In the genomic region with DNA sequence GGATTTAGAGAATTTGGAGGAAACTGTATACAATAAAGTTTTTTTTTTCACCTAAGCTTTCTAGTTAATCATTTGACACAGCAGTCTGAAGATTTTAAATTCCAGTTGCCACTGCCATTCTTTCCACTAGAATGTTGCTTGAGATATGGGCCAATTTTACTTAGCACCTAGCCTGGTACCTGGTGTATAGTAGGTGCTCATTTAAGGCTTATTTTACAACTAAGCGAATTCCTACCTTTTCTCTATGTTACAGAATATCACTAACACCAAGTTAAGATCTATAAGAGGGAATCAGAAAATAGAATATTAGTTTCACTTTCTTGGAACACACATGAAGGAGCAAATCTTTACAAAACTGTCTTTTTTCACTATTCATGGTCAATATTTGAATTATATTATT, we compare ENCODE assay signal across 4 cellular contexts.
TF ChIP-seq lines count a peak whose summit lies in the region.

No MANE protein-coding gene starts in this region.

TF ChIP-seq in A549, 52 proteins besides CTCF, POLR2A, EP300 and RAD21:
- no peak for TF ChIP-seq BHLHE40 (IDR thresholded peaks at IDR 0.05; ENCODE audit: low read depth, low read length)
- TF ChIP-seq RNF2 (IDR thresholded peaks at IDR 0.05; ENCODE audit: borderline replicate concordance, low read depth), result no peak

TF ChIP-seq in HEK293, 187 proteins besides CTCF, POLR2A, EP300 and RAD21:
- peak; percentile 92 for TF ChIP-seq ZNF664 (tag by site-specific recombination; IDR thresholded peaks at IDR 0.05)
- no peak for TF ChIP-seq ZIC2 (tag by site-specific recombination; IDR thresholded peaks at IDR 0.05)

TF ChIP-seq in GM12878, 131 proteins besides CTCF, POLR2A, EP300 and RAD21:
- no peak for TF ChIP-seq MTA3 (IDR thresholded peaks at IDR 0.05; ENCODE audit: borderline replicate concordance, low read length)
- no peak for TF ChIP-seq FOXM1 (IDR thresholded peaks at IDR 0.05; ENCODE audit: low read depth, low read length)
- no peak for TF ChIP-seq RFX5 (IDR thresholded peaks at IDR 0.05; ENCODE audit: low read depth, low read length)
- TF ChIP-seq, protein P1, sequence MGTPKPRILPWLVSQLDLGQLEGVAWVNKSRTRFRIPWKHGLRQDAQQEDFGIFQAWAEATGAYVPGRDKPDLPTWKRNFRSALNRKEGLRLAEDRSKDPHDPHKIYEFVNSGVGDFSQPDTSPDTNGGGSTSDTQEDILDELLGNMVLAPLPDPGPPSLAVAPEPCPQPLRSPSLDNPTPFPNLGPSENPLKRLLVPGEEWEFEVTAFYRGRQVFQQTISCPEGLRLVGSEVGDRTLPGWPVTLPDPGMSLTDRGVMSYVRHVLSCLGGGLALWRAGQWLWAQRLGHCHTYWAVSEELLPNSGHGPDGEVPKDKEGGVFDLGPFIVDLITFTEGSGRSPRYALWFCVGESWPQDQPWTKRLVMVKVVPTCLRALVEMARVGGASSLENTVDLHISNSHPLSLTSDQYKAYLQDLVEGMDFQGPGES (IDR thresholded peaks at IDR 0.05), result no peak
- TF ChIP-seq, protein P2, sequence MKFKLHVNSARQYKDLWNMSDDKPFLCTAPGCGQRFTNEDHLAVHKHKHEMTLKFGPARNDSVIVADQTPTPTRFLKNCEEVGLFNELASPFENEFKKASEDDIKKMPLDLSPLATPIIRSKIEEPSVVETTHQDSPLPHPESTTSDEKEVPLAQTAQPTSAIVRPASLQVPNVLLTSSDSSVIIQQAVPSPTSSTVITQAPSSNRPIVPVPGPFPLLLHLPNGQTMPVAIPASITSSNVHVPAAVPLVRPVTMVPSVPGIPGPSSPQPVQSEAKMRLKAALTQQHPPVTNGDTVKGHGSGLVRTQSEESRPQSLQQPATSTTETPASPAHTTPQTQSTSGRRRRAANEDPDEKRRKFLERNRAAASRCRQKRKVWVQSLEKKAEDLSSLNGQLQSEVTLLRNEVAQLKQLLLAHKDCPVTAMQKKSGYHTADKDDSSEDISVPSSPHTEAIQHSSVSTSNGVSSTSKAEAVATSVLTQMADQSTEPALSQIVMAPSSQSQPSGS (IDR thresholded peaks at IDR 0.05; ENCODE audit: low read length), result no peak
- no peak for TF ChIP-seq HDAC6 (IDR thresholded peaks at IDR 0.05; ENCODE audit: unreplicated experiment)
- no peak for TF ChIP-seq SMARCA5 (IDR thresholded peaks at IDR 0.05)
- TF ChIP-seq MYB (IDR thresholded peaks at IDR 0.05; ENCODE audit: borderline replicate concordance, low read depth, low read length), result no peak
- TF ChIP-seq, protein P3, sequence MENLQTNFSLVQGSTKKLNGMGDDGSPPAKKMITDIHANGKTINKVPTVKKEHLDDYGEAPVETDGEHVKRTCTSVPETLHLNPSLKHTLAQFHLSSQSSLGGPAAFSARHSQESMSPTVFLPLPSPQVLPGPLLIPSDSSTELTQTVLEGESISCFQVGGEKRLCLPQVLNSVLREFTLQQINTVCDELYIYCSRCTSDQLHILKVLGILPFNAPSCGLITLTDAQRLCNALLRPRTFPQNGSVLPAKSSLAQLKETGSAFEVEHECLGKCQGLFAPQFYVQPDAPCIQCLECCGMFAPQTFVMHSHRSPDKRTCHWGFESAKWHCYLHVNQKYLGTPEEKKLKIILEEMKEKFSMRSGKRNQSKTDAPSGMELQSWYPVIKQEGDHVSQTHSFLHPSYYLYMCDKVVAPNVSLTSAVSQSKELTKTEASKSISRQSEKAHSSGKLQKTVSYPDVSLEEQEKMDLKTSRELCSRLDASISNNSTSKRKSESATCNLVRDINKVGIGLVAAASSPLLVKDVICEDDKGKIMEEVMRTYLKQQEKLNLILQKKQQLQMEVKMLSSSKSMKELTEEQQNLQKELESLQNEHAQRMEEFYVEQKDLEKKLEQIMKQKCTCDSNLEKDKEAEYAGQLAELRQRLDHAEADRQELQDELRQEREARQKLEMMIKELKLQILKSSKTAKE (IDR thresholded peaks at IDR 0.05; ENCODE audit: low read depth, poor library complexity, severe bottlenecking), result no peak
- no peak for TF ChIP-seq STAT3 (IDR thresholded peaks at IDR 0.05; ENCODE audit: low read depth, low read length)
- no peak for TF ChIP-seq KAT2A (conservative IDR thresholded peaks at IDR 0.05; ENCODE audit: control insufficient read depth, low read depth, low read length)
- no peak for TF ChIP-seq NRF1 (conservative IDR thresholded peaks at IDR 0.05; ENCODE audit: low read depth, low read length)
- no peak for TF ChIP-seq SP1 (IDR thresholded peaks at IDR 0.05; ENCODE audit: low read depth, low read length)
- no peak for TF ChIP-seq GABPA (IDR thresholded peaks at IDR 0.05; ENCODE audit: low read depth)
- TF ChIP-seq JUND (IDR thresholded peaks at IDR 0.05; ENCODE audit: low read depth, low read length), result no peak

TF ChIP-seq in K562, 482 proteins besides CTCF, POLR2A, EP300 and RAD21:
- TF ChIP-seq HMG20B (CRISPR knock-in tag; IDR thresholded peaks at IDR 0.05), result no peak
- peak; percentile 69 for TF ChIP-seq RBM25 (IDR thresholded peaks at IDR 0.05; ENCODE audit: low read depth, low read length, severe bottlenecking)
TF ChIP-seq in K562: peak in this region for 1.
